1 cellular context compared by ENCODE assay signal in the genomic region with DNA sequence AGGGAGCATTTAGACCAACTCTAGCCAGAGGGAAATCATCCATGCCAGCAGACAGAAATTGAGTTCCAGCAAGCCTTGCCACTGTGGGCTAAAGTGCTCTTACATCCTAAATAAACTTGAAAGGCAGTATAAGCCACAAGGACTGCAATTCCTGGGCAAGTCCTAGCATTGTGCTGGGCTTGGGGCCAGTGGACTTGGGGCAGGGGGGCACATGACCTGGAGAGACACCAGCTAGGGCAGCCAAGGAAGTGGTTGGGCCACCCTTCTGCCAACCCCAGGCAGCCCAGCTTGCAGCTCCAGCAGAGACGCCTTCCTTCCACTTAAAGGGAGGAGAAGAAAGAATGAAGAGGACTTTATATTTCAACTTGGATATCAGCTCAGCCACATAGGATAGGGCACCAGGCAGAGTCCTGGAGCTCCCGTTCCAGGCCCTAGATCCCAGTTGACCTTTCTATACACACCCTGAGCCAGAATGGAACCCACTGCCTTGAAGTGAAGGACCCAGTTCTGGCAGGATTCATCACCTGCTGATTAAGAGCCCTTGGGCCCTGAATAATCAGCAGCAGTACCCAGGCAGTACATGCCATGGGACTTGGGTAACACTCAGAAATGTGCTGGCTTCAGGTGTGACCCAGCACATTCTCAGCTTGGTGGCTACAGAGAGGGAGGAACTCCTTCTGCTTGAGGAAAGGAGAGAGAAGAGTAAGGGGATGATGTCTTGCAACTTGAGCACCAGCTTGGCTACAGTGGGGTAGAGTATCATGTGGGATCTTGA.
TF ChIP-seq lines count a peak whose summit lies in the region.

No MANE protein-coding gene starts in this region.

TF ChIP-seq in HCT116, 20 proteins besides CTCF, POLR2A, EP300 and RAD21:
- TF ChIP-seq, protein P1, sequence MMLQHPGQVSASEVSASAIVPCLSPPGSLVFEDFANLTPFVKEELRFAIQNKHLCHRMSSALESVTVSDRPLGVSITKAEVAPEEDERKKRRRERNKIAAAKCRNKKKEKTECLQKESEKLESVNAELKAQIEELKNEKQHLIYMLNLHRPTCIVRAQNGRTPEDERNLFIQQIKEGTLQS (IDR thresholded peaks at IDR 0.05), result no peak
- no peak for TF ChIP-seq SIN3A (IDR thresholded peaks at IDR 0.05; ENCODE audit: low read depth)
- TF ChIP-seq JUND (IDR thresholded peaks at IDR 0.05), result no peak
- no peak for TF ChIP-seq CBX3 (IDR thresholded peaks at IDR 0.05; ENCODE audit: low read depth)
- no peak for TF ChIP-seq ZFX (IDR thresholded peaks at IDR 0.05)
- TF ChIP-seq ZBTB33 (IDR thresholded peaks at IDR 0.05; ENCODE audit: extremely low read depth, insufficient replicate concordance, low read length), result no peak
- no peak for TF ChIP-seq EZH2phosphoT487 (IDR thresholded peaks at IDR 0.05; ENCODE audit: borderline replicate concordance)
- no peak for TF ChIP-seq SRF (IDR thresholded peaks at IDR 0.05; ENCODE audit: low read depth)
- TF ChIP-seq EGR1 (IDR thresholded peaks at IDR 0.05; ENCODE audit: low read depth), result no peak
- no peak for TF ChIP-seq POLR2AphosphoS5 (IDR thresholded peaks at IDR 0.05; ENCODE audit: low read depth, low read length)
- TF ChIP-seq FOSL1 (IDR thresholded peaks at IDR 0.05; ENCODE audit: low read depth), result no peak
- TF ChIP-seq YY1 (IDR thresholded peaks at IDR 0.05; ENCODE audit: extremely low read depth, insufficient replicate concordance, low read depth, low read length), result no peak
